ENCODE assay signal across 8 cellular contexts in the genomic region with DNA sequence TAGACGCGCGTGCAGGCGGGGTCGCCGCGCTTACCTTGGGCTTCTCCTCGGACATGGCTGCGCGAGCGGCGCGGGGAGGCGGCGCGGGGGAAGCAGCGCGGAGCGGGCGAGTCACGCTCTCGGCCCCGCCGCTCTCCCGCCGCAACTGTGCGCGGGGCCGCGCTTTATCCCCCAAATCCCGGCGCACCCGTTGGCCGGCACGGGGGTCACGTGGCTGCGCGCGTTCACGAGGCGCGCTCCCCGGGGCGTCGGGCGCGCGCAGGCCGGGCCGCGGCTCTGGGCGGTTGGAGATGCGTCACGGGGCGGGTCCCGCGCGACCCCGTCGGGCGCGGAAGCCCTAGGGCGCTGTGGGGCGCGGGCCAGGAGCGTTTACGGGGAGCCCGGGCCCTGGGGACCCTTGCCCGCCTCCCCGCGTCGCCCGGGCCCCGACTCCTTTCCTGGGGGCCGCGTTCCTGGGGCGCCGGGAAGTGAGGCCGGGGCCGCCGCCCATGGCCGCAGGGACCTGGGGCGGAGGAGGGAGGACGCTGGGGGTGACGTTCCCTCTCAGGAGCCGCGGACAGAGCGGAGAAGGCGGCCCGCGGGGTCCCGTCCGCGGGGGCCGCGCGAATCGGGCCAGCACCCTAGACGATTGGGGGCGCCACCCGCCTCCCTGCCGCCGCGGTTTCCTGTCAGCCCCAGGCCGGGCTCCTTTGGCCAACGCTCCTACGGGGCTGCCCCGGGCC. TPM values are rescaled to one million over a fixed set of nuclear protein-coding genes. Genes with fewer than 3 reads are reported as not detected.
DNase-seq lines count a peak whose midpoint lies in the region; ATAC-seq and TF ChIP-seq lines count a peak whose summit lies in the region.

Gene SUMO3 (minus strand): TSS at position 149 of the 722 bp plus-strand sequence. CDS start 94 bp downstream, at position 55.

- ATAC-seq in GM19395 (IDR thresholded peaks at IDR 0.05; ENCODE audit: unreplicated experiment): peak; percentile 55
- peak; percentile 60 for ATAC-seq in HG03571 (IDR thresholded peaks at IDR 0.05; ENCODE audit: unreplicated experiment)
- peak; percentile 79 for ATAC-seq in activated T-helper 17 cell treated with anti-CD3 and anti-CD28 coated beads, Interleukin-2, amount 50 U/mL, for 72 hours (replicated peaks)
- peak; percentile 73 to 87 (median 74) for ATAC-seq in natural killer cell
- ATAC-seq in stimulated activated naive B cell treated with anti-CD40 and anti-IgM and Interleukin-4, amounts not matched to agents 10 μg/mL and 1 μg/mL and 100 μg/mL, for 72 hours (replicated peaks): peak; percentile 81 to 84

- peak within 1 kb of the TSS; percentile 78 for H3K4me3 Mint-ChIP-seq in activated T-helper 17 cell treated with anti-CD3 and anti-CD28 coated beads, Interleukin-2, amount 50 U/mL, for 72 hours
- H3K4me3 Mint-ChIP-seq in natural killer cell: peak within 1 kb of the TSS; percentile 79
- H3K4me3 Mint-ChIP-seq in stimulated activated naive B cell treated with anti-CD40 and anti-IgM and Interleukin-4, amounts not matched to agents 10 μg/mL and 1 μg/mL and 100 μg/mL, for 72 hours: peak within 1 kb of the TSS; percentile 76 to 87

- no peaks in the 10 kb centered on the region for H3K27me3 Mint-ChIP-seq in activated T-helper 17 cell treated with anti-CD3 and anti-CD28 coated beads, Interleukin-2, amount 50 U/mL, for 72 hours
- no peaks in the 10 kb centered on the region for H3K27me3 Mint-ChIP-seq in natural killer cell (ENCODE audit: low read depth in 2 of 2)
- H3K27me3 Mint-ChIP-seq in stimulated activated naive B cell treated with anti-CD40 and anti-IgM and Interleukin-4, amounts not matched to agents 10 μg/mL and 1 μg/mL and 100 μg/mL, for 72 hours: peaks cover 0 to 4% of the 10 kb centered on the region in 2 donors

- peak; percentile 80 for DNase-seq in CMK (ENCODE audit: low read depth)
- DNase-seq in RKO (ENCODE audit: low spot score): peak; percentile 75
- peak; percentile 71 for DNase-seq in fibroblast of peridontal ligament (ENCODE audit: extremely low read depth)
- DNase-seq in natural killer cell: peak; percentile 95
- peak; percentile 87 for DNase-seq in stimulated activated naive B cell treated with anti-CD40 and anti-IgM and Interleukin-4, amounts not matched to agents 10 μg/mL and 1 μg/mL and 100 μg/mL, for 72 hours

- TF ChIP-seq CTCF in natural killer cell (IDR thresholded peaks at IDR 0.05): no peak

- H3K27ac Mint-ChIP-seq in activated T-helper 17 cell treated with anti-CD3 and anti-CD28 coated beads, Interleukin-2, amount 50 U/mL, for 72 hours: no peak within 1 kb of the TSS
- peak within 1 kb of the TSS in 1 of 2 donors; percentile 82 for H3K27ac Mint-ChIP-seq in natural killer cell
- H3K27ac Mint-ChIP-seq in stimulated activated naive B cell treated with anti-CD40 and anti-IgM and Interleukin-4, amounts not matched to agents 10 μg/mL and 1 μg/mL and 100 μg/mL, for 72 hours: peak within 1 kb of the TSS; percentile 76

- intact Hi-C loops in natural killer cell (cut with micrococcal nuclease): loop anchor here (2.0 kb wide), 1 partner anchor 57 kb away; no protein-coding TSS in a partner anchor

- peaks cover 12% of the 10 kb centered on the region for H3K36me3 Mint-ChIP-seq in activated T-helper 17 cell treated with anti-CD3 and anti-CD28 coated beads, Interleukin-2, amount 50 U/mL, for 72 hours (ENCODE audit: low read depth)
- peaks cover 12% of the 10 kb centered on the region for H3K36me3 Mint-ChIP-seq in natural killer cell
- H3K36me3 Mint-ChIP-seq in stimulated activated naive B cell treated with anti-CD40 and anti-IgM and Interleukin-4, amounts not matched to agents 10 μg/mL and 1 μg/mL and 100 μg/mL, for 72 hours: peaks cover 7 to 21% of the 10 kb centered on the region in 2 donors

- H3K9me3 Mint-ChIP-seq in activated T-helper 17 cell treated with anti-CD3 and anti-CD28 coated beads, Interleukin-2, amount 50 U/mL, for 72 hours: no peaks in the 10 kb centered on the region
- H3K9me3 Mint-ChIP-seq in natural killer cell: peaks cover 7% of the 10 kb centered on the region in 2 donors
- H3K9me3 Mint-ChIP-seq in stimulated activated naive B cell treated with anti-CD40 and anti-IgM and Interleukin-4, amounts not matched to agents 10 μg/mL and 1 μg/mL and 100 μg/mL, for 72 hours: peaks cover 5 to 10% of the 10 kb centered on the region in 2 donors

- peaks cover 7% of the 10 kb centered on the region for H3K4me1 Mint-ChIP-seq in activated T-helper 17 cell treated with anti-CD3 and anti-CD28 coated beads, Interleukin-2, amount 50 U/mL, for 72 hours
- H3K4me1 Mint-ChIP-seq in natural killer cell: peaks cover 6 to 8% of the 10 kb centered on the region in 2 donors
- H3K4me1 Mint-ChIP-seq in stimulated activated naive B cell treated with anti-CD40 and anti-IgM and Interleukin-4, amounts not matched to agents 10 μg/mL and 1 μg/mL and 100 μg/mL, for 72 hours: peaks cover 12 to 43% of the 10 kb centered on the region in 2 donors

RNA-seq across cellular contexts. Expression of gene SUMO3, which starts in this region (rescaled TPM):
- total RNA-seq in activated T-helper 17 cell treated with anti-CD3 and anti-CD28 coated beads, Interleukin-2, amount 50 U/mL, for 72 hours: 10 to 100 TPM; 52.6 to 86.2 TPM
- 10 to 100 TPM; 64.0 to 70.1 (median 65.2) TPM for total RNA-seq in natural killer cell

Comparison
In these comparisons a context has a peak if more than half of its experiments do, and no peak if none do; other contexts are left out.
1. Peak in every context shown above with its lines: DNase-seq and ATAC-seq.